In genomic region chr1:23367791-23368561, GRCh38 we compare ENCODE assay signal across 8 cellular contexts. TPM values are rescaled to one million over a fixed set of nuclear protein-coding genes. Genes with fewer than 3 reads are reported as not detected.
DNase-seq lines count a peak whose midpoint lies in the region; ATAC-seq, FAIRE-seq and TF ChIP-seq lines count a peak whose summit lies in the region.

No MANE protein-coding gene starts in this region.

- H3K4me3 ChIP-seq in right atrium auricular region (peak overlapping the region; percentile 86 to 90), psoas muscle (peak overlapping the region; percentile 89)

- WGBS in psoas muscle, 3 donors: 1 to 2% (median 2%) methylated on average over 32 to 41 of the region's 41 CpGs

- H3K36me3 ChIP-seq in right atrium auricular region (peaks cover 40% of the 10 kb centered on the region), psoas muscle (ENCODE audit: insufficient read depth in 1 of 2, low read depth in 1 of 2) (peaks cover 10 to 43% of the 10 kb centered on the region in 2 donors)

- H3K4me1 ChIP-seq in right atrium auricular region: peaks cover 0 to 38% of the 10 kb centered on the region in 2 donors
- peaks cover 42% of the 10 kb centered on the region for H3K4me1 ChIP-seq in psoas muscle

- H3K9me3 ChIP-seq in right atrium auricular region (peaks cover 17 to 26% of the 10 kb centered on the region in 2 donors), psoas muscle (peaks cover 30% of the 10 kb centered on the region)

- intact Hi-C loops in psoas muscle (cut with DNase I): loop anchor here (1.0 to 5.0 kb wide), 3 partner anchors 23 to 34 kb away; partner anchors contain the start of gene HNRNPR (in 2 of the 2)

- TF ChIP-seq CTCF in right atrium auricular region (IDR thresholded peaks at IDR 0.05) (peak in 1 of 2 donors; percentile 13), psoas muscle (IDR thresholded peaks at IDR 0.05) (no peak)

- ATAC-seq in GM18502 (IDR thresholded peaks at IDR 0.05; ENCODE audit: poor library complexity, unreplicated experiment) (peak; percentile 88), HG02943 (IDR thresholded peaks at IDR 0.05; ENCODE audit: low read depth, unreplicated experiment) (peak; percentile 88), psoas muscle (peak; percentile 91 to 93 (median 92))

- peak; percentile 89 for FAIRE-seq in urothelium cell line (lab: Jason Lieb, UNC)

- peak overlapping the region; percentile 99 for H3K27ac ChIP-seq in right atrium auricular region
- H3K27ac ChIP-seq in psoas muscle: peak overlapping the region; percentile 98

- H3K27me3 ChIP-seq in right atrium auricular region (no peaks in the 10 kb centered on the region), psoas muscle (ENCODE audit: insufficient read depth in 3 of 3, low read length in 2 of 3) (no peaks in the 10 kb centered on the region)

- DNase-seq in NCI-H187 (lab: John Stamatoyannopoulos, UW) (peak; percentile 94 to 97), T-helper 2 cell (peak; percentile 92 to 99 (median 96)), anterior cingulate cortex (lab: John Stamatoyannopoulos, UW) (peak; percentile 91 to 99 (median 98)), right atrium auricular region (ENCODE audit: low spot score) (peak; percentile 99), psoas muscle (peak; percentile 99), urothelium cell line (ENCODE audit: low spot score) (peak; percentile 99)

RNA-seq across cellular contexts. Expression of gene ZNF436, which starts 1.7 kb away (rescaled TPM):
- total RNA-seq in right atrium auricular region: 1 to 10 TPM; 7.9 to 10.0 TPM
- total RNA-seq in psoas muscle: 10 to 100 TPM in 1 of 4 donors, 1 to 10 TPM in 3; 6.8 to 11.5 (median 8.6) TPM
- 1 to 10 TPM; 2.2 to 7.2 (median 3.1) TPM for polyA plus RNA-seq in psoas muscle

RNA-seq across cellular contexts. Expression of gene HNRNPR, which starts 23.9 kb away (rescaled TPM):
- total RNA-seq in right atrium auricular region (10 to 100 TPM; 40.5 to 51.6 TPM), psoas muscle (10 to 100 TPM; 39.8 to 81.0 (median 71.4) TPM)
- polyA plus RNA-seq in psoas muscle: 100 to 1,000 TPM in 1 of 3 donors, 10 to 100 TPM in 2; 46.3 to 107 (median 94.0) TPM

RNA-seq across cellular contexts. Expression of gene TCEA3, which starts 56.6 kb away (rescaled TPM):
- total RNA-seq in right atrium auricular region (10 to 100 TPM; 24.4 to 40.1 TPM), psoas muscle (100 to 1,000 TPM; 140 to 200 (median 170) TPM)
- 100 to 1,000 TPM in 2 of 3 donors, 10 to 100 TPM in 1; 70.2 to 301 (median 195) TPM for polyA plus RNA-seq in psoas muscle

Comparison
In these comparisons a context has a peak if more than half of its experiments do, and no peak if none do; other contexts are left out.
1. Peak in every context shown above with its lines: DNase-seq, ATAC-seq, H3K4me3 ChIP-seq and H3K27ac ChIP-seq.